Comparison of ENCODE assay signal across 25 cellular contexts in the genomic region with DNA sequence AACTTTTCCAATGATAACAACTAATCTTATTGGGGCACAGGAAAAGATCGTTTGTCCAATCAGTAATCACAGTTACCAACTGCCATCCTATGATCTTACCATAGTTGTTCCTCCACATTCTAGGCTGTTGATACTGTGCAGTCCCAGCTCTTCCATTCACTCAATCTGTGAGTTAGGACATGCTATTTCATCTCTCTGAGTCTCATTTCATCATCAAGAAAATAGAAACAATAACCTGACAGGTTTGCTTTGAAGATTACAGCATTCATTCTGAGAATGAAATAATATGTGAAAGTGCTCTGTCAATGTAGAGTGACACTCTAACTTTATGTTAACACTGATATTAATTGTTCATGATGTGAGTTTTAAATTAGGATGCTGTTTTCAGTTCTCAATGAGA.
"Had no signal": no experiment of that assay in that cellular context is flagged by ENCODE, and none has a peak within 500 bp of the region (broad histone marks: within the 10 kb centered on the region; RNA-seq: fewer than 3 reads in every experiment).

No MANE protein-coding gene starts in this region.

- DNase-seq: kidney; left colon; left lung; lower lobe of right lung; mesendoderm; naive B cell; ovary; right lobe of liver; stimulated activated CD4-positive, alpha-beta T cell treated with anti-CD3 and anti-CD28 coated beads, Interleukin-1b, Interleukin-23, amount 100 ng/mL, for 48 hours; stimulated activated CD4-positive, alpha-beta T cell treated with anti-CD3 and anti-CD28 coated beads, Interleukin-2, amount 100 ng/mL, for 48 hours; stimulated activated CD4-positive, alpha-beta T cell treated with anti-CD3 and anti-CD28 coated beads, Interleukin-4, amount 100 ng/mL, for 4 hours; stimulated activated CD8-positive, alpha-beta memory T cell treated with anti-CD3 and anti-CD28 coated beads, Interleukin-4, amount 100 ng/mL, for 48 hours; stimulated activated naive CD4-positive, alpha-beta T cell treated with Interleukin-2 at 50 U/mL for 16 hours; stimulated activated naive CD8-positive, alpha-beta T cell treated with anti-CD3 and anti-CD28 coated beads, Interleukin-15, amount 100 ng/mL, for 72 hours; substantia nigra; uterus had no signal

- H3K4me3 Mint-ChIP-seq: mesothelial cell of epicardium; natural killer cell treated with Interleukin-12 subunit alpha and Interleukin-12 subunit beta and Interleukin-15 and Interleukin-18, amount 100 ng/mL, for 72 hours; stimulated activated memory B cell treated with anti-CD40 and anti-IgM and Interleukin-4, amounts not matched to agents 10 μg/mL and 1 μg/mL and 100 μg/mL, for 72 hours; stimulated activated naive CD8-positive, alpha-beta T cell treated with anti-CD3 and anti-CD28 coated beads, Interleukin-15, amount 100 ng/mL, for 72 hours; type B pancreatic cell had no signal

- H3K27me3 Mint-ChIP-seq: naive B cell; progenitor cell of endocrine pancreas; stimulated activated memory B cell treated with anti-CD40 and anti-IgM and Interleukin-4, amounts not matched to agents 10 μg/mL and 1 μg/mL and 100 μg/mL, for 72 hours; type B pancreatic cell had no signal

- H3K9me3 ChIP-seq: ovary had no signal

- FAIRE-seq: kidney had no signal

- H2AFZ ChIP-seq: hepatocyte had no signal

- H3K27me3 ChIP-seq: hepatocyte, left lung, ovary, right atrium auricular region, right lobe of liver, tibial nerve, uterus had no signal

- ATAC-seq: left colon; left lung; lower lobe of right lung; natural killer cell treated with Interleukin-12 subunit alpha and Interleukin-12 subunit beta and Interleukin-15 and Interleukin-18, amount 100 ng/mL, for 72 hours; right lobe of liver; stimulated activated memory B cell treated with anti-CD40 and anti-IgM and Interleukin-4, amounts not matched to agents 10 μg/mL and 1 μg/mL and 100 μg/mL, for 72 hours; stimulated activated naive CD8-positive, alpha-beta T cell treated with anti-CD3 and anti-CD28 coated beads, Interleukin-15, amount 100 ng/mL, for 72 hours had no signal

- H3K4me1 ChIP-seq: uterus had no signal

- H3K27ac ChIP-seq: hepatocyte, left lung, lower lobe of right lung, ovary, right atrium auricular region, right lobe of liver, tibial nerve, uterus had no signal

- H3K27ac Mint-ChIP-seq: mesothelial cell of epicardium; naive B cell; progenitor cell of endocrine pancreas; stimulated activated memory B cell treated with anti-CD40 and anti-IgM and Interleukin-4, amounts not matched to agents 10 μg/mL and 1 μg/mL and 100 μg/mL, for 72 hours; stimulated activated naive CD8-positive, alpha-beta T cell treated with anti-CD3 and anti-CD28 coated beads, Interleukin-15, amount 100 ng/mL, for 72 hours; type B pancreatic cell had no signal

- H3K4me2 ChIP-seq: hepatocyte, smooth muscle cell had no signal

- H3K4me1 Mint-ChIP-seq: naive B cell; stimulated activated memory B cell treated with anti-CD40 and anti-IgM and Interleukin-4, amounts not matched to agents 10 μg/mL and 1 μg/mL and 100 μg/mL, for 72 hours; stimulated activated naive CD8-positive, alpha-beta T cell treated with anti-CD3 and anti-CD28 coated beads, Interleukin-15, amount 100 ng/mL, for 72 hours had no signal

- H3K4me3 ChIP-seq: hepatocyte, left lung, lower lobe of right lung, ovary, right atrium auricular region, right lobe of liver, smooth muscle cell, tibial nerve, uterus had no signal

- H3K36me3 ChIP-seq: lower lobe of right lung, ovary, right lobe of liver, uterus had no signal
